ENCODE assay signal across 1 cellular context in the genomic region with DNA sequence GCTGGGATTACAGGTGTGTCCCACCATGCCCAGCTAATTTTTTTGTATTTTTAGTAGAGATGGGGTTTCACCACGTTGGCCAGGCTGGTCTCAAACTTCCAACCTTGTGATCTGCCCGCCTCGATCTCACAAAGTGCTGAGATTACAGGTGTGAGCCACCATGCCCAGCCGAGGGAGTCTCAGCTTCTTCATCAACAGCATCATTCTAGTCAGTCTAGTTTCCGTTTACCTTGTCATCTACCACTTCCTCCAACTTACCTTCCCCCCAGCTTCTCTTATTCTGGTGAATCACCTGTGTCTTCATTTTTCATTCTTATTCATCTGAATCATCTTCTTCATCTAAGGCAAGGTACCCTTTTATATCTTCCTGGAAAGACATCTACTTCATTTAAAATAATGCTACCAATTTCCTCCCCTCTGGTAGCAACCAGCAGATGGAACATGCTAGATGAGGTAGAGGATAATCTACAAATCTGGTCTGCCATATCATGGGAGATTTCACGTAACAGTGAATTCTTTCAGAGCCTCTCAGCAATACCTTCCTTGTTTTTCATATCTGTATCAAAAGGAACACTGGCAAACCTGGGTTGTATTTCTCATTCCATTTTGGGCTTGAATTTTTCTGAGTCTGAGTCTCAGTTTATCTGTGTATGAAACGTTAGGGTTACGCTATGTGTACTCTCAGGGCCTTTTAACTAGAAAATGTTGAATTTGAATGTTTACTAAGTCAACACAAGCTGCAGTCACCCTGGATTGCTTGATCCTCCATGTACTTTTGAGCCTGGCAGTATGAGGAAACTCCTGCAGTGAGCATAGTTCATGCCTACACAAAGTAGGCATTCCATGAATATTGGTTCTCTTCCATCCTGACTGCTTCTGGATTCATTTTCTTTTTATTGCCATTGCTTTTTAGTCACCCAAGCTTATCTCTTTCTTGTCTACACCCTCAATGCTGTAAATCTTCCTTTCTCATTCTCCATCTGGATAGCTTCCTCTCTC.
A peak's percentile ranks its signal among the peaks of the same experiment; 100 is the strongest.
TF ChIP-seq lines count a peak whose summit lies in the region.

No MANE protein-coding gene starts in this region.

TF ChIP-seq in HepG2, 621 proteins besides CTCF, POLR2A, EP300 and RAD21 (continued from another document and continues in another):
- TF ChIP-seq SIX4 (CRISPR knock-in tag; IDR thresholded peaks at IDR 0.05) (peak; percentile 54; the same call in 1 of the 2 replicates), ATAD3A (CRISPR knock-in tag; IDR thresholded peaks at IDR 0.05) (no peak), SMAD1 (CRISPR knock-in tag; IDR thresholded peaks at IDR 0.05; ENCODE audit: borderline replicate concordance, low read depth) (no peak), ZNF317 (CRISPR knock-in tag; IDR thresholded peaks at IDR 0.05) (no peak), KLF13 (CRISPR knock-in tag; IDR thresholded peaks at IDR 0.05) (no peak), CENPX (CRISPR knock-in tag; IDR thresholded peaks at IDR 0.05) (no peak), HDAC2 (CRISPR knock-in tag; IDR thresholded peaks at IDR 0.05) (peak; percentile 95), ZNF740 (CRISPR knock-in tag; IDR thresholded peaks at IDR 0.05) (no peak), IKZF4 (CRISPR knock-in tag; IDR thresholded peaks at IDR 0.05; ENCODE audit: borderline replicate concordance, low read depth, not compliant biosample characterization) (no peak), RFXAP (CRISPR knock-in tag; IDR thresholded peaks at IDR 0.05; ENCODE audit: borderline replicate concordance) (peak; percentile 49; the same call in 1 of the 2 replicates), ZNF446 (CRISPR knock-in tag; IDR thresholded peaks at IDR 0.05) (no peak), RNF219 (CRISPR knock-in tag; IDR thresholded peaks at IDR 0.05) (no peak), HCFC1 (IDR thresholded peaks at IDR 0.05; ENCODE audit: low read depth, low read length) (no peak), RARA (CRISPR knock-in tag; IDR thresholded peaks at IDR 0.05) (peak; percentile 93), ZNF747 (CRISPR knock-in tag; IDR thresholded peaks at IDR 0.05; ENCODE audit: borderline replicate concordance) (no peak), NFAT5 (CRISPR knock-in tag; IDR thresholded peaks at IDR 0.05) (no peak), ZNF234 (CRISPR knock-in tag; conservative IDR thresholded peaks at IDR 0.05) (no peak), PCBP1 (IDR thresholded peaks at IDR 0.05; ENCODE audit: borderline replicate concordance, low read depth, low read length) (no peak), CBX1 (IDR thresholded peaks at IDR 0.05; ENCODE audit: low read depth) (no peak), SRSF9 (IDR thresholded peaks at IDR 0.05; ENCODE audit: borderline replicate concordance, insufficient read depth, low read depth, low read length, poor library complexity, severe bottlenecking) (no peak), NCOA5 (CRISPR knock-in tag; IDR thresholded peaks at IDR 0.05) (no peak), ZNF235 (CRISPR knock-in tag; IDR thresholded peaks at IDR 0.05; ENCODE audit: borderline replicate concordance) (no peak), TCF12 (IDR thresholded peaks at IDR 0.05) (no peak), TCF12 (CRISPR knock-in tag; IDR thresholded peaks at IDR 0.05) (peak; percentile 65; the same call in 1 of the 2 replicates), KDM5B (CRISPR knock-in tag; IDR thresholded peaks at IDR 0.05; ENCODE audit: borderline replicate concordance) (no peak), ZNF230 (CRISPR knock-in tag; IDR thresholded peaks at IDR 0.05) (no peak)
- TF ChIP-seq, protein P1, sequence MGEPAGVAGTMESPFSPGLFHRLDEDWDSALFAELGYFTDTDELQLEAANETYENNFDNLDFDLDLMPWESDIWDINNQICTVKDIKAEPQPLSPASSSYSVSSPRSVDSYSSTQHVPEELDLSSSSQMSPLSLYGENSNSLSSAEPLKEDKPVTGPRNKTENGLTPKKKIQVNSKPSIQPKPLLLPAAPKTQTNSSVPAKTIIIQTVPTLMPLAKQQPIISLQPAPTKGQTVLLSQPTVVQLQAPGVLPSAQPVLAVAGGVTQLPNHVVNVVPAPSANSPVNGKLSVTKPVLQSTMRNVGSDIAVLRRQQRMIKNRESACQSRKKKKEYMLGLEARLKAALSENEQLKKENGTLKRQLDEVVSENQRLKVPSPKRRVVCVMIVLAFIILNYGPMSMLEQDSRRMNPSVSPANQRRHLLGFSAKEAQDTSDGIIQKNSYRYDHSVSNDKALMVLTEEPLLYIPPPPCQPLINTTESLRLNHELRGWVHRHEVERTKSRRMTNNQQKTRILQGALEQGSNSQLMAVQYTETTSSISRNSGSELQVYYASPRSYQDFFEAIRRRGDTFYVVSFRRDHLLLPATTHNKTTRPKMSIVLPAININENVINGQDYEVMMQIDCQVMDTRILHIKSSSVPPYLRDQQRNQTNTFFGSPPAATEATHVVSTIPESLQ (CRISPR knock-in tag; conservative IDR thresholded peaks at IDR 0.05) = no peak
- TF ChIP-seq, protein P2, sequence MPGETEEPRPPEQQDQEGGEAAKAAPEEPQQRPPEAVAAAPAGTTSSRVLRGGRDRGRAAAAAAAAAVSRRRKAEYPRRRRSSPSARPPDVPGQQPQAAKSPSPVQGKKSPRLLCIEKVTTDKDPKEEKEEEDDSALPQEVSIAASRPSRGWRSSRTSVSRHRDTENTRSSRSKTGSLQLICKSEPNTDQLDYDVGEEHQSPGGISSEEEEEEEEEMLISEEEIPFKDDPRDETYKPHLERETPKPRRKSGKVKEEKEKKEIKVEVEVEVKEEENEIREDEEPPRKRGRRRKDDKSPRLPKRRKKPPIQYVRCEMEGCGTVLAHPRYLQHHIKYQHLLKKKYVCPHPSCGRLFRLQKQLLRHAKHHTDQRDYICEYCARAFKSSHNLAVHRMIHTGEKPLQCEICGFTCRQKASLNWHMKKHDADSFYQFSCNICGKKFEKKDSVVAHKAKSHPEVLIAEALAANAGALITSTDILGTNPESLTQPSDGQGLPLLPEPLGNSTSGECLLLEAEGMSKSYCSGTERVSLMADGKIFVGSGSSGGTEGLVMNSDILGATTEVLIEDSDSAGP (CRISPR knock-in tag; IDR thresholded peaks at IDR 0.05; ENCODE audit: borderline replicate concordance) = no peak; the same call in 1 of the 2 replicates
- TF ChIP-seq, protein P3, sequence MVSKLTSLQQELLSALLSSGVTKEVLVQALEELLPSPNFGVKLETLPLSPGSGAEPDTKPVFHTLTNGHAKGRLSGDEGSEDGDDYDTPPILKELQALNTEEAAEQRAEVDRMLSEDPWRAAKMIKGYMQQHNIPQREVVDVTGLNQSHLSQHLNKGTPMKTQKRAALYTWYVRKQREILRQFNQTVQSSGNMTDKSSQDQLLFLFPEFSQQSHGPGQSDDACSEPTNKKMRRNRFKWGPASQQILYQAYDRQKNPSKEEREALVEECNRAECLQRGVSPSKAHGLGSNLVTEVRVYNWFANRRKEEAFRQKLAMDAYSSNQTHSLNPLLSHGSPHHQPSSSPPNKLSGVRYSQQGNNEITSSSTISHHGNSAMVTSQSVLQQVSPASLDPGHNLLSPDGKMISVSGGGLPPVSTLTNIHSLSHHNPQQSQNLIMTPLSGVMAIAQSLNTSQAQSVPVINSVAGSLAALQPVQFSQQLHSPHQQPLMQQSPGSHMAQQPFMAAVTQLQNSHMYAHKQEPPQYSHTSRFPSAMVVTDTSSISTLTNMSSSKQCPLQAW (CRISPR knock-in tag; IDR thresholded peaks at IDR 0.05) = peak; percentile 75
- TF ChIP-seq, protein P4, sequence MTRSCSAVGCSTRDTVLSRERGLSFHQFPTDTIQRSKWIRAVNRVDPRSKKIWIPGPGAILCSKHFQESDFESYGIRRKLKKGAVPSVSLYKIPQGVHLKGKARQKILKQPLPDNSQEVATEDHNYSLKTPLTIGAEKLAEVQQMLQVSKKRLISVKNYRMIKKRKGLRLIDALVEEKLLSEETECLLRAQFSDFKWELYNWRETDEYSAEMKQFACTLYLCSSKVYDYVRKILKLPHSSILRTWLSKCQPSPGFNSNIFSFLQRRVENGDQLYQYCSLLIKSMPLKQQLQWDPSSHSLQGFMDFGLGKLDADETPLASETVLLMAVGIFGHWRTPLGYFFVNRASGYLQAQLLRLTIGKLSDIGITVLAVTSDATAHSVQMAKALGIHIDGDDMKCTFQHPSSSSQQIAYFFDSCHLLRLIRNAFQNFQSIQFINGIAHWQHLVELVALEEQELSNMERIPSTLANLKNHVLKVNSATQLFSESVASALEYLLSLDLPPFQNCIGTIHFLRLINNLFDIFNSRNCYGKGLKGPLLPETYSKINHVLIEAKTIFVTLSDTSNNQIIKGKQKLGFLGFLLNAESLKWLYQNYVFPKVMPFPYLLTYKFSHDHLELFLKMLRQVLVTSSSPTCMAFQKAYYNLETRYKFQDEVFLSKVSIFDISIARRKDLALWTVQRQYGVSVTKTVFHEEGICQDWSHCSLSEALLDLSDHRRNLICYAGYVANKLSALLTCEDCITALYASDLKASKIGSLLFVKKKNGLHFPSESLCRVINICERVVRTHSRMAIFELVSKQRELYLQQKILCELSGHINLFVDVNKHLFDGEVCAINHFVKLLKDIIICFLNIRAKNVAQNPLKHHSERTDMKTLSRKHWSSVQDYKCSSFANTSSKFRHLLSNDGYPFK (CRISPR knock-in tag; IDR thresholded peaks at IDR 0.05; ENCODE audit: borderline replicate concordance) = no peak
- TF ChIP-seq, protein P5, sequence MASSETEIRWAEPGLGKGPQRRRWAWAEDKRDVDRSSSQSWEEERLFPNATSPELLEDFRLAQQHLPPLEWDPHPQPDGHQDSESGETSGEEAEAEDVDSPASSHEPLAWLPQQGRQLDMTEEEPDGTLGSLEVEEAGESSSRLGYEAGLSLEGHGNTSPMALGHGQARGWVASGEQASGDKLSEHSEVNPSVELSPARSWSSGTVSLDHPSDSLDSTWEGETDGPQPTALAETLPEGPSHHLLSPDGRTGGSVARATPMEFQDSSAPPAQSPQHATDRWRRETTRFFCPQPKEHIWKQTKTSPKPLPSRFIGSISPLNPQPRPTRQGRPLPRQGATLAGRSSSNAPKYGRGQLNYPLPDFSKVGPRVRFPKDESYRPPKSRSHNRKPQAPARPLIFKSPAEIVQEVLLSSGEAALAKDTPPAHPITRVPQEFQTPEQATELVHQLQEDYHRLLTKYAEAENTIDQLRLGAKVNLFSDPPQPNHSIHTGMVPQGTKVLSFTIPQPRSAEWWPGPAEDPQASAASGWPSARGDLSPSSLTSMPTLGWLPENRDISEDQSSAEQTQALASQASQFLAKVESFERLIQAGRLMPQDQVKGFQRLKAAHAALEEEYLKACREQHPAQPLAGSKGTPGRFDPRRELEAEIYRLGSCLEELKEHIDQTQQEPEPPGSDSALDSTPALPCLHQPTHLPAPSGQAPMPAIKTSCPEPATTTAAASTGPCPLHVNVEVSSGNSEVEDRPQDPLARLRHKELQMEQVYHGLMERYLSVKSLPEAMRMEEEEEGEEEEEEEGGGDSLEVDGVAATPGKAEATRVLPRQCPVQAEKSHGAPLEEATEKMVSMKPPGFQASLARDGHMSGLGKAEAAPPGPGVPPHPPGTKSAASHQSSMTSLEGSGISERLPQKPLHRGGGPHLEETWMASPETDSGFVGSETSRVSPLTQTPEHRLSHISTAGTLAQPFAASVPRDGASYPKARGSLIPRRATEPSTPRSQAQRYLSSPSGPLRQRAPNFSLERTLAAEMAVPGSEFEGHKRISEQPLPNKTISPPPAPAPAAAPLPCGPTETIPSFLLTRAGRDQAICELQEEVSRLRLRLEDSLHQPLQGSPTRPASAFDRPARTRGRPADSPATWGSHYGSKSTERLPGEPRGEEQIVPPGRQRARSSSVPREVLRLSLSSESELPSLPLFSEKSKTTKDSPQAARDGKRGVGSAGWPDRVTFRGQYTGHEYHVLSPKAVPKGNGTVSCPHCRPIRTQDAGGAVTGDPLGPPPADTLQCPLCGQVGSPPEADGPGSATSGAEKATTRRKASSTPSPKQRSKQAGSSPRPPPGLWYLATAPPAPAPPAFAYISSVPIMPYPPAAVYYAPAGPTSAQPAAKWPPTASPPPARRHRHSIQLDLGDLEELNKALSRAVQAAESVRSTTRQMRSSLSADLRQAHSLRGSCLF (CRISPR knock-in tag; IDR thresholded peaks at IDR 0.05; ENCODE audit: borderline replicate concordance) = no peak
